ENCODE assay signal across 8 cellular contexts in the genomic region with DNA sequence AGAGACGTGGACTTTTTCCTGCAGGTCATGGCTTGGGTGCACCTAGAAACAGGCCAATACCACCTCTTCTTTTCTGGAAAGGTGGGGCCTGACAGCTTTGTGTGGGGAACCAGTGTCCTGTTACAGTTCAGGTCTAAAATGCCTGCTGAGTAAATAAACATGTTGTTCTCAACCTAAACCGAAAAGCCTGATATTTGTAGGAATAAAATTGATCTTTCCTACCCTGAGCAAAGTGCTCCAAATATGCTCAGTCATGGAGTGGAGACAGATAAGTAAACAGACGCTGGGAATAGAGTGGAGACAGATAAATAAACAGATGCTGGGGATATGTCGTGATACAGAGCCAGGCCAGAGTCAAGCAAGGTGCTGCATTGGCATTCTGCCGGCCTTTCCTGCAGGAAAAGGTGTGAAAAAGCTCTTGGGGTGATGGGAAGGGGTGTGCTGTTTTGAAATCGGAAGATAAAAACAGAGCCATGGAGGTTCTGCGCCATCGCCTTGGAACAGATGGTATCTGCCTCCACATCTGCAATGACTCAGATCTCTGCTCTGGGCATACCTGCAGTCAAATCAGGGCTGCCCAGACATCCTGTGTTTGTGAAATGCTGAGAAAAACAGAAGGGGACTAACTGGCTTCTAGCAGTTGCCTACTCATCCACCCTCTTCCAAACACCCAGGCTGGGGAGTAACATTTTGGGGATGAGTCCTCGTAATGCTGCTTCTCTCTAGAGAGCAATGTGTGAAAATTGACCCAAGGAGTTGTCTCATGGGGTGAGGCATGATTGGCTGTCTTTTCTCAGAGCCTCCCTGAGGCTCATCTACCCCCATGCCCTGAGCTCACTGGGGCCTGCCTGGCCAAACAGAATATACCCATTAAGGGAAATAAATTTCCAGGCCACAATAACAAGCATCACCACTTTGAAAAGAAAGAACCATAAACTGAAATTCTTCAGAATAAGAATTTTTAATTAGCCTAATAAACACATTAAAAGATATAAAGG. TPM values are rescaled to one million over a fixed set of nuclear protein-coding genes. Genes with fewer than 3 reads are reported as not detected.
A peak's percentile ranks its signal among the peaks of the same experiment; 100 is the strongest.
DNase-seq lines count a peak whose midpoint lies in the region; ATAC-seq and TF ChIP-seq lines count a peak whose summit lies in the region.

No MANE protein-coding gene starts in this region.

- H3K27me3 ChIP-seq in right atrium auricular region, result no peaks in the 10 kb centered on the region

- H3K9me3 ChIP-seq in right atrium auricular region, result no peaks in the 10 kb centered on the region

- POLR2A ChIA-PET in activated CD4-positive, alpha-beta memory T cell treated with anti-CD3 and anti-CD28 coated beads, Interleukin-2, amount 10 ng/mL, durations not matched to agents 7 days and 5 days (lab: Charles Lee), result interaction anchor here (1.4 to 1.6 kb wide), 2 partner anchors 17 kb away, joined by 3 to 5 read pairs; partner anchors contain the start of gene TRPV2

- no peaks in the 10 kb centered on the region for H3K9me3 Mint-ChIP-seq in activated T-cell treated with anti-CD3 and anti-CD28 coated beads, Interleukin-2, amount 50 U/mL, for 72 hours
- no peaks in the 10 kb centered on the region for H3K9me3 Mint-ChIP-seq in activated CD4-positive, alpha-beta memory T cell treated with anti-CD3 and anti-CD28 coated beads, Interleukin-2, amount 10 ng/mL, durations not matched to agents 7 days and 5 days
- H3K9me3 Mint-ChIP-seq in stimulated activated effector memory CD8-positive, alpha-beta T cell treated with anti-CD3 and anti-CD28 coated beads, Interleukin-12 subunit alpha, Interleukin-12 subunit beta, amount 100 ng/mL, for 72 hours, result no peaks in the 10 kb centered on the region

- H3K4me3 Mint-ChIP-seq in activated T-cell treated with anti-CD3 and anti-CD28 coated beads, Interleukin-2, amount 50 U/mL, for 72 hours, result peak overlapping the region; percentile 10 to 37
- H3K4me3 Mint-ChIP-seq in activated CD4-positive, alpha-beta memory T cell treated with anti-CD3 and anti-CD28 coated beads, Interleukin-2, amount 10 ng/mL, durations not matched to agents 7 days and 5 days, result no peak overlapping the region
- no peak overlapping the region for H3K4me3 Mint-ChIP-seq in stimulated activated effector memory CD8-positive, alpha-beta T cell treated with anti-CD3 and anti-CD28 coated beads, Interleukin-12 subunit alpha, Interleukin-12 subunit beta, amount 100 ng/mL, for 72 hours

- H3K27me3 Mint-ChIP-seq in activated T-cell treated with anti-CD3 and anti-CD28 coated beads, Interleukin-2, amount 50 U/mL, for 72 hours (ENCODE audit: low read depth), result peaks cover 6% of the 10 kb centered on the region
- peaks cover 2% of the 10 kb centered on the region for H3K27me3 Mint-ChIP-seq in activated CD4-positive, alpha-beta memory T cell treated with anti-CD3 and anti-CD28 coated beads, Interleukin-2, amount 10 ng/mL, durations not matched to agents 7 days and 5 days

- no peak for TF ChIP-seq CTCF in right atrium auricular region (IDR thresholded peaks at IDR 0.05)
- TF ChIP-seq CTCF in GM10266 (IDR thresholded peaks at IDR 0.05; ENCODE audit: control insufficient read depth, insufficient read depth, low read depth, missing control alignments), result no peak

- no peaks in the 10 kb centered on the region for H3K36me3 ChIP-seq in right atrium auricular region

- H3K27ac Mint-ChIP-seq in activated T-cell treated with anti-CD3 and anti-CD28 coated beads, Interleukin-2, amount 50 U/mL, for 72 hours, result peak overlapping the region; percentile 7
- peak overlapping the region; percentile 21 for H3K27ac Mint-ChIP-seq in activated CD4-positive, alpha-beta memory T cell treated with anti-CD3 and anti-CD28 coated beads, Interleukin-2, amount 10 ng/mL, durations not matched to agents 7 days and 5 days
- H3K27ac Mint-ChIP-seq in stimulated activated effector memory CD8-positive, alpha-beta T cell treated with anti-CD3 and anti-CD28 coated beads, Interleukin-12 subunit alpha, Interleukin-12 subunit beta, amount 100 ng/mL, for 72 hours, result peak overlapping the region; percentile 50

- H3K4me1 Mint-ChIP-seq in activated T-cell treated with anti-CD3 and anti-CD28 coated beads, Interleukin-2, amount 50 U/mL, for 72 hours (ENCODE audit: low read depth), result peaks cover 11% of the 10 kb centered on the region
- peaks cover 10% of the 10 kb centered on the region for H3K4me1 Mint-ChIP-seq in activated CD4-positive, alpha-beta memory T cell treated with anti-CD3 and anti-CD28 coated beads, Interleukin-2, amount 10 ng/mL, durations not matched to agents 7 days and 5 days
- peaks cover 7% of the 10 kb centered on the region for H3K4me1 Mint-ChIP-seq in stimulated activated effector memory CD8-positive, alpha-beta T cell treated with anti-CD3 and anti-CD28 coated beads, Interleukin-12 subunit alpha, Interleukin-12 subunit beta, amount 100 ng/mL, for 72 hours

- no peak overlapping the region for H3K4me3 ChIP-seq in right atrium auricular region

- DNase-seq in activated T-cell treated with anti-CD3 and anti-CD28 coated beads, Interleukin-2, amount 50 U/mL, for 72 hours, result peak in 1 of 2 donors; percentile 46
- no peak for DNase-seq in activated T-cell treated with anti-CD3 and anti-CD28 coated beads, Interleukin-2, amount 50 U/mL, for 48 hours
- DNase-seq in activated CD4-positive, alpha-beta memory T cell treated with anti-CD3 and anti-CD28 coated beads, Interleukin-2, amount 10 ng/mL, durations not matched to agents 7 days and 5 days, result peak; percentile 52
- DNase-seq in stimulated activated effector memory CD8-positive, alpha-beta T cell treated with anti-CD3 and anti-CD28 coated beads, Interleukin-12 subunit alpha, Interleukin-12 subunit beta, amount 100 ng/mL, for 72 hours (ENCODE audit: low spot score in 2 of 2), result no peak
- no peak for DNase-seq in right atrium auricular region (ENCODE audit: low spot score)
- DNase-seq in GM10266 (ENCODE audit: extremely low spot score), result no peak

- no peaks in the 10 kb centered on the region for H3K36me3 Mint-ChIP-seq in activated T-cell treated with anti-CD3 and anti-CD28 coated beads, Interleukin-2, amount 50 U/mL, for 72 hours (ENCODE audit: insufficient read depth in 2 of 2)
- no peaks in the 10 kb centered on the region for H3K36me3 Mint-ChIP-seq in activated CD4-positive, alpha-beta memory T cell treated with anti-CD3 and anti-CD28 coated beads, Interleukin-2, amount 10 ng/mL, durations not matched to agents 7 days and 5 days (ENCODE audit: low read depth)
- H3K36me3 Mint-ChIP-seq in stimulated activated effector memory CD8-positive, alpha-beta T cell treated with anti-CD3 and anti-CD28 coated beads, Interleukin-12 subunit alpha, Interleukin-12 subunit beta, amount 100 ng/mL, for 72 hours, result no peaks in the 10 kb centered on the region

- H3K4me1 ChIP-seq in right atrium auricular region, result peaks cover 0 to 7% of the 10 kb centered on the region in 2 donors

- H3K27ac ChIP-seq in right atrium auricular region, result no peak overlapping the region

- ATAC-seq in activated T-cell treated with anti-CD3 and anti-CD28 coated beads, Interleukin-2, amount 50 U/mL, for 72 hours (replicated peaks in 1 of 2), result peak; percentile 97 to 98
- ATAC-seq in HG03095 (IDR thresholded peaks at IDR 0.05; ENCODE audit: unreplicated experiment) (peak; percentile 62), HG02840 (IDR thresholded peaks at IDR 0.05; ENCODE audit: low FRiP score, unreplicated experiment) (no peak)
- peak; percentile 71 for ATAC-seq in stimulated activated effector memory CD8-positive, alpha-beta T cell treated with anti-CD3 and anti-CD28 coated beads, Interleukin-12 subunit alpha, Interleukin-12 subunit beta, amount 100 ng/mL, for 72 hours

- CTCF ChIA-PET in activated CD4-positive, alpha-beta memory T cell treated with anti-CD3 and anti-CD28 coated beads, Interleukin-2, amount 10 ng/mL, durations not matched to agents 7 days and 5 days (lab: Charles Lee), result no interaction called here

RNA-seq across cellular contexts. Expression of gene TRPV2, which starts 16.8 kb away (rescaled TPM):
- total RNA-seq in activated T-cell treated with anti-CD3 and anti-CD28 coated beads, Interleukin-2, amount 50 U/mL, for 72 hours, result 10 to 100 TPM; 46.0 to 47.3 TPM
- total RNA-seq in activated CD4-positive, alpha-beta memory T cell treated with anti-CD3 and anti-CD28 coated beads, Interleukin-2, amount 10 ng/mL, durations not matched to agents 7 days and 5 days, result 100 to 1,000 TPM; 131 to 142 TPM
- 10 to 100 TPM in 1 of 2 donors, 1 to 10 TPM in 1; 6.7 to 15.0 TPM for total RNA-seq in right atrium auricular region

RNA-seq across cellular contexts. Expression of gene UBB, which starts 17.7 kb away (rescaled TPM):
- 1,000 to 10,000 TPM in 1 of 2 donors, 100 to 1,000 TPM in 1; 726 to 1,037 TPM for total RNA-seq in activated T-cell treated with anti-CD3 and anti-CD28 coated beads, Interleukin-2, amount 50 U/mL, for 72 hours
- total RNA-seq in activated CD4-positive, alpha-beta memory T cell treated with anti-CD3 and anti-CD28 coated beads, Interleukin-2, amount 10 ng/mL, durations not matched to agents 7 days and 5 days, result 1,000 to 10,000 TPM; 1,185 TPM
- total RNA-seq in right atrium auricular region, result 1,000 to 10,000 TPM in 1 of 2 donors, 100 to 1,000 TPM in 1; 862 to 1,091 TPM

RNA-seq across cellular contexts. Expression of gene CENPV, which starts 45.3 kb away (rescaled TPM):
- total RNA-seq in activated T-cell treated with anti-CD3 and anti-CD28 coated beads, Interleukin-2, amount 50 U/mL, for 72 hours, result 10 to 100 TPM; 48.5 to 54.9 TPM
- 10 to 100 TPM in 1 of 2 experiments, 1 to 10 TPM in 1; 9.4 to 12.3 TPM for total RNA-seq in activated CD4-positive, alpha-beta memory T cell treated with anti-CD3 and anti-CD28 coated beads, Interleukin-2, amount 10 ng/mL, durations not matched to agents 7 days and 5 days
- total RNA-seq in right atrium auricular region, result 10 to 100 TPM; 15.8 to 16.9 TPM

Comparison
In these comparisons a context has a peak if more than half of its experiments do, and no peak if none do; other contexts are left out.
1. H3K4me3 Mint-ChIP-seq: peak in activated T-cell treated with anti-CD3 and anti-CD28 coated beads, Interleukin-2, amount 50 U/mL, for 72 hours (2 of 2); none in activated CD4-positive, alpha-beta memory T cell treated with anti-CD3 and anti-CD28 coated beads, Interleukin-2, amount 10 ng/mL, durations not matched to agents 7 days and 5 days (single experiment) and stimulated activated effector memory CD8-positive, alpha-beta T cell treated with anti-CD3 and anti-CD28 coated beads, Interleukin-12 subunit alpha, Interleukin-12 subunit beta, amount 100 ng/mL, for 72 hours (single experiment).
2. Peak in every context shown above with its lines, with median percentiles within 50 percentile points of each other: H3K27ac Mint-ChIP-seq.